Comparison of ENCODE assay signal across 1 cellular context in genomic region chr16:87936375-87937230, GRCh38.
TF ChIP-seq lines count a peak whose summit lies in the region.

TSS of gene CA5A (minus strand) at chr16:87936529. CDS start at chr16:87936450, 79 bp downstream.

TF ChIP-seq in K562, 482 proteins besides CTCF, POLR2A, EP300 and RAD21 (continued from another document):
- TF ChIP-seq MITF (IDR thresholded peaks at IDR 0.05) (no peak), RBFOX2 (IDR thresholded peaks at IDR 0.05; ENCODE audit: low read depth, low read length) (no peak), CAMTA2 (CRISPR knock-in tag; conservative IDR thresholded peaks at IDR 0.05) (no peak), ZNF174 (CRISPR knock-in tag; IDR thresholded peaks at IDR 0.05) (no peak), CEBPB (tag; IDR thresholded peaks at IDR 0.05) (no peak), SRSF1 (IDR thresholded peaks at IDR 0.05; ENCODE audit: low read depth, low read length) (no peak), HMG20A (CRISPR knock-in tag; conservative IDR thresholded peaks at IDR 0.05) (no peak), GTF2A2 (tag; IDR thresholded peaks at IDR 0.05) (no peak), ZNF586 (CRISPR knock-in tag; conservative IDR thresholded peaks at IDR 0.05) (no peak), MAZ (CRISPR knock-in tag; conservative IDR thresholded peaks at IDR 0.05 in 1 of 2, IDR thresholded peaks at IDR 0.05 in 1 of 2) (no peak)
